ENCODE assay signal across 8 cellular contexts in genomic region chr11:2444301-2445106, GRCh38.
DNase-seq lines count a peak whose midpoint lies in the region; ATAC-seq and TF ChIP-seq lines count a peak whose summit lies in the region.

KCNQ1 (plus strand) TSS chr11:2445008; CDS start chr11:2445099, 91 bp downstream.
TRPM5 (minus strand) TSS chr11:2444514; CDS start chr11:2423036, 21,478 bp downstream.

- DNase-seq in SKM-1 treated with dmso at 0.1 percent for 144 hours (lab: John Stamatoyannopoulos, UW; ENCODE audit: unreplicated experiment) = peak; percentile 49
- peak; percentile 82 to 83 for DNase-seq in stimulated activated CD4-positive, alpha-beta T cell treated with anti-CD3 and anti-CD28 coated beads, Interleukin-2, amount 100 ng/mL, for 24 hours
- DNase-seq in HPDE6-E6E7 (ENCODE audit: extremely low spot score) = no peak
- DNase-seq in retina = no peak

- no peak within 1 kb of the TSS for H3K9ac ChIP-seq in iPS-20b (ENCODE audit: low read depth, low read length)

- H3K36me3 ChIP-seq in HEK293 (ENCODE audit: control insufficient read depth in 2 of 2, insufficient read depth in 1 of 2, low read length in 2 of 2) (no peaks in the 10 kb centered on the region), iPS-20b (ENCODE audit: insufficient read depth, low read depth, low read length) (no peaks in the 10 kb centered on the region)

- peak within 1 kb of the TSS; percentile 40 for H3K4me3 ChIP-seq in HEK293 (ENCODE audit: low read depth, low read length)
- peak within 1 kb of the TSS; percentile 62 for H3K4me3 ChIP-seq in iPS-20b (ENCODE audit: low read length)

- peaks cover 92% of the 10 kb centered on the region for H3K27me3 ChIP-seq in iPS-20b (ENCODE audit: insufficient read depth, low read length)

- no peaks in the 10 kb centered on the region for H3K27me3 Mint-ChIP-seq in activated naive CD4-positive, alpha-beta T cell treated with anti-CD3 and anti-CD28 coated beads, Interleukin-2, amount 50 U/mL, for 24 hours

- H3K27ac ChIP-seq in HEK293 (ENCODE audit: extremely low read depth, low read depth, low read length) = no peak within 1 kb of the TSS; the same call in 1 of the 2 replicates
- H3K27ac ChIP-seq in iPS-20b (ENCODE audit: low read length) = no peak within 1 kb of the TSS

- H3K36me3 Mint-ChIP-seq in activated naive CD4-positive, alpha-beta T cell treated with anti-CD3 and anti-CD28 coated beads, Interleukin-2, amount 50 U/mL, for 24 hours = no peaks in the 10 kb centered on the region

- H3K4me3 Mint-ChIP-seq in activated naive CD4-positive, alpha-beta T cell treated with anti-CD3 and anti-CD28 coated beads, Interleukin-2, amount 50 U/mL, for 24 hours = peak within 1 kb of the TSS; percentile 90

- H3K4me1 Mint-ChIP-seq in activated naive CD4-positive, alpha-beta T cell treated with anti-CD3 and anti-CD28 coated beads, Interleukin-2, amount 50 U/mL, for 24 hours = peaks cover 47% of the 10 kb centered on the region

- POLR2A ChIA-PET in HEK293 (lab: Yijun Ruan, JAX) = interaction anchor here (0.6 to 1.5 kb wide), 2 partner anchors 67 to 671 kb away, joined by 3 to 4 read pairs; no protein-coding TSS in a partner anchor

- no peak for TF ChIP-seq CTCF in HEK293 (tag by site-specific recombination; IDR thresholded peaks at IDR 0.05)

- CTCF ChIA-PET in HEK293 (lab: Yijun Ruan, JAX) = no interaction called here

- H3K9me3 Mint-ChIP-seq in activated naive CD4-positive, alpha-beta T cell treated with anti-CD3 and anti-CD28 coated beads, Interleukin-2, amount 50 U/mL, for 24 hours = no peaks in the 10 kb centered on the region

- no peak for ATAC-seq in HG03159 (IDR thresholded peaks at IDR 0.05; ENCODE audit: unreplicated experiment)

- no peaks in the 10 kb centered on the region for H3K4me1 ChIP-seq in HEK293 (ENCODE audit: control insufficient read depth, insufficient read depth, low read length)
- no peaks in the 10 kb centered on the region for H3K4me1 ChIP-seq in iPS-20b (ENCODE audit: insufficient read depth, low read length)

- H3K9me3 ChIP-seq in HEK293 (ENCODE audit: control insufficient read depth, insufficient read depth, low read depth, low read length) = no peaks in the 10 kb centered on the region
- H3K9me3 ChIP-seq in iPS-20b (ENCODE audit: insufficient read depth, low read depth, low read length) = no peaks in the 10 kb centered on the region

- H3K27ac Mint-ChIP-seq in activated naive CD4-positive, alpha-beta T cell treated with anti-CD3 and anti-CD28 coated beads, Interleukin-2, amount 50 U/mL, for 24 hours = peak within 1 kb of the TSS; percentile 77

TF ChIP-seq in HEK293, 187 proteins besides CTCF, POLR2A, EP300 and RAD21 (continues in another document):
- TF ChIP-seq ZNF518A (tag by site-specific recombination; conservative IDR thresholded peaks at IDR 0.05; ENCODE audit: low read depth) (no peak), ZNF16 (tag by site-specific recombination; IDR thresholded peaks at IDR 0.05; ENCODE audit: low read depth) (no peak), ZNF600 (tag by site-specific recombination; IDR thresholded peaks at IDR 0.05) (no peak), ZNF157 (tag by site-specific recombination; IDR thresholded peaks at IDR 0.05) (no peak), ZNF704 (tag by site-specific recombination; IDR thresholded peaks at IDR 0.05) (no peak), SALL2 (tag by site-specific recombination; IDR thresholded peaks at IDR 0.05; ENCODE audit: borderline replicate concordance) (no peak), SP3 (tag by site-specific recombination; IDR thresholded peaks at IDR 0.05) (peak; percentile 36; the same call in 1 of the 2 replicates), ZNF423 (tag by site-specific recombination; IDR thresholded peaks at IDR 0.05) (peak; percentile 37; the same call in 1 of the 2 replicates), ZFP69B (tag by site-specific recombination; IDR thresholded peaks at IDR 0.05) (no peak), ZNF398 (tag by site-specific recombination; IDR thresholded peaks at IDR 0.05) (peak; percentile 67), OVOL3 (tag by site-specific recombination; IDR thresholded peaks at IDR 0.05) (no peak), OSR2 (tag by site-specific recombination; IDR thresholded peaks at IDR 0.05) (no peak), ZBTB8A (tag by site-specific recombination; IDR thresholded peaks at IDR 0.05) (no peak), PATZ1 (tag by site-specific recombination; IDR thresholded peaks at IDR 0.05) (peak; percentile 36; the same call in 1 of the 2 replicates), ZNF202 (tag by site-specific recombination; IDR thresholded peaks at IDR 0.05; ENCODE audit: borderline replicate concordance) (no peak), SP2 (tag by site-specific recombination; IDR thresholded peaks at IDR 0.05) (peak; percentile 47), ZIC2 (tag by site-specific recombination; IDR thresholded peaks at IDR 0.05) (peak; percentile 92), ZNF529 (tag by site-specific recombination; IDR thresholded peaks at IDR 0.05; ENCODE audit: insufficient replicate concordance) (no peak), ZFHX2 (tag by site-specific recombination; conservative IDR thresholded peaks at IDR 0.05) (peak; percentile 57)

Comparison
In these comparisons a context has a peak if more than half of its experiments do, and no peak if none do; other contexts are left out.
1. DNase-seq: peak in SKM-1 treated with dmso at 0.1 percent for 144 hours (single experiment) and stimulated activated CD4-positive, alpha-beta T cell treated with anti-CD3 and anti-CD28 coated beads, Interleukin-2, amount 100 ng/mL, for 24 hours (2 of 2); none in HPDE6-E6E7 (single experiment) and retina (single experiment).